In genomic region chr22:21001601-21002325, GRCh38 we compare ENCODE assay signal across 8 cellular contexts. TPM values are rescaled to one million over a fixed set of nuclear protein-coding genes. Genes with fewer than 3 reads are reported as not detected.
A peak's percentile ranks its signal among the peaks of the same experiment; 100 is the strongest.
DNase-seq lines count a peak whose midpoint lies in the region; ATAC-seq and TF ChIP-seq lines count a peak whose summit lies in the region.

TSS of gene THAP7 (minus strand) at chr22:21002118. CDS start at chr22:21001911, 207 bp downstream.

- peaks cover 0 to 39% (median 21%) of the 10 kb centered on the region in 9 donors for H3K36me3 ChIP-seq in heart right ventricle
- peaks cover 0 to 34% (median 25%) of the 10 kb centered on the region in 4 donors for H3K36me3 ChIP-seq in upper lobe of left lung

- 1% methylated on average over 83 of the region's 83 CpGs for WGBS in heart right ventricle, 2 donors
- WGBS in upper lobe of left lung, 2 donors, result 0 to 1% methylated on average over 11 to 49 of the region's 83 CpGs

- H3K4me1 ChIP-seq in heart right ventricle (peaks cover 15 to 39% (median 33%) of the 10 kb centered on the region in 9 donors), upper lobe of left lung (peaks cover 22 to 39% (median 29%) of the 10 kb centered on the region in 4 donors)

- H3K27ac ChIP-seq in heart right ventricle (peak within 1 kb of the TSS; percentile 92 to 99 (median 98)), upper lobe of left lung (peak within 1 kb of the TSS; percentile 96 to 99 (median 98))

- ATAC-seq in GM18498 (IDR thresholded peaks at IDR 0.05; ENCODE audit: unreplicated experiment) (peak; percentile 88), HG02885 (IDR thresholded peaks at IDR 0.05; ENCODE audit: poor library complexity, unreplicated experiment) (peak; percentile 90), heart right ventricle (peak; percentile 96 to 98 (median 97)), upper lobe of left lung (ENCODE audit: low FRiP score in 2 of 2) (peak; percentile 97 to 98)

- H3K27me3 ChIP-seq in heart right ventricle, result no peaks in the 10 kb centered on the region
- no peaks in the 10 kb centered on the region for H3K27me3 ChIP-seq in upper lobe of left lung

- no peak for TF ChIP-seq CTCF in heart right ventricle (IDR thresholded peaks at IDR 0.05)
- peak in 1 of 6 experiments; percentile 17 for TF ChIP-seq CTCF in upper lobe of left lung (IDR thresholded peaks at IDR 0.05)

- H3K4me3 ChIP-seq in heart right ventricle, result peak within 1 kb of the TSS; percentile 54 to 82 (median 73)
- peak within 1 kb of the TSS; percentile 61 to 85 (median 70) for H3K4me3 ChIP-seq in upper lobe of left lung

- TF ChIP-seq EP300 in upper lobe of left lung (IDR thresholded peaks at IDR 0.05), result peak in 1 of 4 donors; percentile 19

- intact Hi-C loops in T-helper 1 cell treated with Interleukin-12 subunit alpha and Interleukin-12 subunit beta and Interleukin-4 antibody, amounts not matched to agents 30 ng/mL and 1 ng/mL, for 36 hours (cut with micrococcal nuclease), result loop anchor here (1.0 to 10.0 kb wide), 7 partner anchors 13 to 653 kb away; partner anchors contain the start of genes CRKL, LRRC74B, LZTR1 and PI4KA
- intact Hi-C loops in heart right ventricle (cut with DNase I), result loop anchor here in 5 of 10 donors (1.0 to 10.0 kb wide), 5 partner anchors 19 to 117 kb away; partner anchors contain the start of genes LZTR1 (in 2 of the 5), CRKL (in 1 of the 5) and LRRC74B (in 1 of the 5)
- intact Hi-C loops in posterior vena cava (cut with DNase I), result no loop called here

- peak; percentile 86 for DNase-seq in NCI-H1694 (lab: John Stamatoyannopoulos, UW)
- DNase-seq in amniotic epithelial cell (ENCODE audit: low read depth), result peak; percentile 91
- peak; percentile 96 to 98 for DNase-seq in heart right ventricle
- DNase-seq in posterior vena cava (ENCODE audit: low spot score), result peak; percentile 99
- DNase-seq in upper lobe of left lung, result peak; percentile 97 to 100

- TF ChIP-seq POLR2A in upper lobe of left lung (IDR thresholded peaks at IDR 0.05), result peak in 3 of 4 donors; percentile 66 to 91 (median 79)

- H3K9me3 ChIP-seq in heart right ventricle, result no peaks in the 10 kb centered on the region
- H3K9me3 ChIP-seq in upper lobe of left lung, result no peaks in the 10 kb centered on the region

RNA-seq across cellular contexts. Expression of gene THAP7, which starts in this region (rescaled TPM):
- total RNA-seq in T-helper 1 cell treated with Interleukin-12 subunit alpha and Interleukin-12 subunit beta and Interleukin-4 antibody, amounts not matched to agents 30 ng/mL and 1 ng/mL, for 36 hours, result 25.4 and 28.1 TPM in 2 replicates
- total RNA-seq in heart right ventricle (10 to 100 TPM; 15.5 to 26.3 (median 17.5) TPM), posterior vena cava (10 to 100 TPM; 16.4 to 20.5 TPM), upper lobe of left lung (10 to 100 TPM; 18.9 to 52.4 (median 32.0) TPM)
- 10 to 100 TPM; 29.3 to 54.9 TPM for polyA plus RNA-seq in heart right ventricle

Comparison
In these comparisons a context has a peak if more than half of its experiments do, and no peak if none do; other contexts are left out.
1. Peak in every context shown above with its lines: DNase-seq, ATAC-seq, H3K4me3 ChIP-seq and H3K27ac ChIP-seq.